ENCODE assay signal across 8 cellular contexts in genomic region chr1:17826165-17826488, GRCh38.
A peak's percentile ranks its signal among the peaks of the same experiment; 100 is the strongest.
DNase-seq lines count a peak whose midpoint lies in the region; ATAC-seq and TF ChIP-seq lines count a peak whose summit lies in the region.

No MANE protein-coding gene starts in this region.

- DNase-seq in COLO829 (ENCODE audit: low spot score), result peak; percentile 22
- peak; percentile 67 for DNase-seq in HEK293T (ENCODE audit: extremely low spot score)
- DNase-seq in activated naive CD8-positive, alpha-beta T cell treated with anti-CD3 and anti-CD28 coated beads for 36 hours, result peak; percentile 16
- peak; percentile 21 for DNase-seq in iris pigment epithelial cell (ENCODE audit: low read depth)
- DNase-seq in stromal cell of bone marrow (ENCODE audit: low read depth), result peak; percentile 9
- no peak for DNase-seq in NCI-H187 treated with DMSO at 0.1 percent for 48 hours (lab: John Stamatoyannopoulos, UW)

- no peaks in the 10 kb centered on the region for H3K4me1 Mint-ChIP-seq in activated naive CD8-positive, alpha-beta T cell treated with anti-CD3 and anti-CD28 coated beads for 36 hours

- H3K27me3 Mint-ChIP-seq in activated naive CD8-positive, alpha-beta T cell treated with anti-CD3 and anti-CD28 coated beads for 36 hours, result peaks cover 48% of the 10 kb centered on the region

- CTCF ChIA-PET in HEK293T (lab: Yijun Ruan, JAX), result interaction anchor here (0.6 to 1.6 kb wide), 4 partner anchors 13 to 165 kb away, joined by 3 to 5 read pairs (median 3); no protein-coding TSS in a partner anchor

- H3K4me3 Mint-ChIP-seq in activated naive CD8-positive, alpha-beta T cell treated with anti-CD3 and anti-CD28 coated beads for 36 hours, result no peak overlapping the region

- H3K9me3 Mint-ChIP-seq in activated naive CD8-positive, alpha-beta T cell treated with anti-CD3 and anti-CD28 coated beads for 36 hours, result no peaks in the 10 kb centered on the region

- no peak overlapping the region for H3K27ac Mint-ChIP-seq in activated naive CD8-positive, alpha-beta T cell treated with anti-CD3 and anti-CD28 coated beads for 36 hours

- H3K36me3 Mint-ChIP-seq in activated naive CD8-positive, alpha-beta T cell treated with anti-CD3 and anti-CD28 coated beads for 36 hours, result no peaks in the 10 kb centered on the region

- ATAC-seq in HG03039 (IDR thresholded peaks at IDR 0.05; ENCODE audit: unreplicated experiment), result no peak
- ATAC-seq in HG03097 (IDR thresholded peaks at IDR 0.05; ENCODE audit: low FRiP score, unreplicated experiment), result no peak

- POLR2A ChIA-PET in HEK293T (lab: Yijun Ruan, JAX), result no interaction called here

TF ChIP-seq in HEK293T, 16 proteins besides CTCF, POLR2A, EP300 and RAD21:
- TF ChIP-seq FOXK2 (IDR thresholded peaks at IDR 0.05) (no peak), SUZ12 (IDR thresholded peaks at IDR 0.05) (no peak), TARDBP (IDR thresholded peaks at IDR 0.05) (no peak), LEF1 (IDR thresholded peaks at IDR 0.05; ENCODE audit: borderline replicate concordance) (no peak), BHLHE40 (IDR thresholded peaks at IDR 0.05; ENCODE audit: borderline replicate concordance) (no peak), ARNT (IDR thresholded peaks at IDR 0.05) (no peak), FOXA1 (IDR thresholded peaks at IDR 0.05) (no peak), ELF4 (IDR thresholded peaks at IDR 0.05) (no peak), SP1 (IDR thresholded peaks at IDR 0.05) (no peak), FOXM1 (IDR thresholded peaks at IDR 0.05; ENCODE audit: borderline replicate concordance) (no peak), CTBP1 (IDR thresholded peaks at IDR 0.05; ENCODE audit: borderline replicate concordance) (no peak), PKNOX1 (IDR thresholded peaks at IDR 0.05) (no peak), HDGF (IDR thresholded peaks at IDR 0.05; ENCODE audit: borderline replicate concordance) (no peak), ZNF384 (IDR thresholded peaks at IDR 0.05) (no peak), NFRKB (IDR thresholded peaks at IDR 0.05) (no peak), L3MBTL2 (conservative IDR thresholded peaks at IDR 0.05) (no peak)
